ENCODE assay signal across 26 cellular contexts in genomic region chr3:138023754-138024153, GRCh38. TPM values are rescaled to one million over a fixed set of nuclear protein-coding genes. Genes with fewer than 3 reads are reported as not detected.
DNase-seq lines count a peak whose midpoint lies in the region; ATAC-seq and TF ChIP-seq lines count a peak whose summit lies in the region.
"Had no signal": no experiment of that assay in that cellular context is flagged by ENCODE, and none has a peak within 500 bp of the region (broad histone marks: within the 10 kb centered on the region; RNA-seq: fewer than 3 reads in every experiment).

No MANE protein-coding gene starts in this region.

- CTCF ChIA-PET in activated CD4-positive, alpha-beta T cell treated with anti-CD3 and anti-CD28 coated beads for 36 hours (lab: Charles Lee): interaction anchor here (0.8 kb wide), 1 partner anchor 398 kb away, joined by 3 read pairs; no protein-coding TSS in a partner anchor

- no peaks in the 10 kb centered on the region for H3K36me3 Mint-ChIP-seq in activated CD4-positive, alpha-beta T cell treated with anti-CD3 and anti-CD28 coated beads for 36 hours (ENCODE audit: low read depth)
- peaks cover under 1% of the 10 kb centered on the region for H3K36me3 Mint-ChIP-seq in mesothelial cell of epicardium
- H3K36me3 Mint-ChIP-seq: CD4-positive, alpha-beta memory T cell had no signal

- no peak overlapping the region for H3K4me3 Mint-ChIP-seq in activated CD4-positive, alpha-beta T cell treated with anti-CD3 and anti-CD28 coated beads for 36 hours
- no peak overlapping the region for H3K4me3 Mint-ChIP-seq in mesothelial cell of epicardium
- H3K4me3 Mint-ChIP-seq: CD4-positive, alpha-beta memory T cell; GM23338 had no signal

- ATAC-seq in activated CD4-positive, alpha-beta T cell treated with anti-CD3 and anti-CD28 coated beads for 36 hours: peak; percentile 26
- ATAC-seq in HG02610 (IDR thresholded peaks at IDR 0.05; ENCODE audit: unreplicated experiment): peak; percentile 73
- peak; percentile 46 for ATAC-seq in HG02884 (IDR thresholded peaks at IDR 0.05; ENCODE audit: unreplicated experiment)
- ATAC-seq in GM18517 (IDR thresholded peaks at IDR 0.05; ENCODE audit: unreplicated experiment): no peak
- ATAC-seq: GM23338, K562, SK-N-SH treated with all-trans-retinoic acid at 6 μM for 48 hours had no signal

- H3K9me3 Mint-ChIP-seq in activated CD4-positive, alpha-beta T cell treated with anti-CD3 and anti-CD28 coated beads for 36 hours (ENCODE audit: low read depth): no peaks in the 10 kb centered on the region
- peaks cover 2% of the 10 kb centered on the region for H3K9me3 Mint-ChIP-seq in mesothelial cell of epicardium
- H3K9me3 Mint-ChIP-seq: CD4-positive, alpha-beta memory T cell; GM23338 had no signal

- intact Hi-C loops in activated CD4-positive, alpha-beta T cell treated with anti-CD3 and anti-CD28 coated beads for 36 hours (cut with DNase I, micrococcal nuclease): no loop called here

- POLR2A ChIA-PET in activated CD4-positive, alpha-beta T cell treated with anti-CD3 and anti-CD28 coated beads for 36 hours (lab: Charles Lee): no interaction called here

- H3K27me3 Mint-ChIP-seq in activated CD4-positive, alpha-beta T cell treated with anti-CD3 and anti-CD28 coated beads for 36 hours: peaks cover 2% of the 10 kb centered on the region
- no peaks in the 10 kb centered on the region for H3K27me3 Mint-ChIP-seq in mesothelial cell of epicardium (ENCODE audit: low read depth)

- H3K27ac Mint-ChIP-seq in activated CD4-positive, alpha-beta T cell treated with anti-CD3 and anti-CD28 coated beads for 36 hours: no peak overlapping the region
- no peak overlapping the region for H3K27ac Mint-ChIP-seq in mesothelial cell of epicardium
- H3K27ac Mint-ChIP-seq: CD4-positive, alpha-beta memory T cell; GM23338 had no signal

- H3K4me1 Mint-ChIP-seq in activated CD4-positive, alpha-beta T cell treated with anti-CD3 and anti-CD28 coated beads for 36 hours: no peaks in the 10 kb centered on the region
- H3K4me1 Mint-ChIP-seq in mesothelial cell of epicardium: no peaks in the 10 kb centered on the region
- H3K4me1 Mint-ChIP-seq: CD4-positive, alpha-beta memory T cell; GM23338 had no signal

- DNase-seq in activated CD4-positive, alpha-beta T cell treated with anti-CD3 and anti-CD28 coated beads for 36 hours: no peak
- DNase-seq in activated CD4-positive, alpha-beta T cell treated with anti-CD3 and anti-CD28 coated beads for 1 hour: no peak
- DNase-seq in mucosa of gallbladder (ENCODE audit: low spot score) (peak; percentile 42), NCI-H446 treated with DMSO at 0.1 percent for 48 hours (lab: John Stamatoyannopoulos, UW) (no peak), mesothelial cell of epicardium (ENCODE audit: low spot score in 2 of 2, unreplicated experiment in 2 of 2) (no peak)
- DNase-seq: 8988T; Caco-2; CD4-positive, alpha-beta memory T cell; DMS 273 treated with DMSO at 0.1 percent for 48 hours; DMS79 treated with DMSO at 0.1 percent for 48 hours; HCEC 1CT; MM.1S; NCI-H1092; NCI-H1436; NCI-H1930; NCI-H226; NCI-H524; NCI-H774; Peyer's patch had no signal

- no peak for TF ChIP-seq CTCF in mesothelial cell of epicardium (IDR thresholded peaks at IDR 0.05; ENCODE audit: unreplicated experiment)

RNA-seq across cellular contexts. Expression of gene CLDN18, which starts 13.8 kb away (rescaled TPM):
- total RNA-seq in activated CD4-positive, alpha-beta T cell treated with anti-CD3 and anti-CD28 coated beads for 36 hours: not detected
- 6.7 TPM for total RNA-seq in mucosa of gallbladder
- total RNA-seq in mesothelial cell of epicardium: not detected in 3 replicates
- total RNA-seq: Caco-2; CD4-positive, alpha-beta memory T cell; GM23338; OCI-LY7; Peyer's patch had no signal
